In genomic region chr13:113650731-113651148, GRCh38 we compare ENCODE assay signal across 16 cellular contexts. TPM values are rescaled to one million over a fixed set of nuclear protein-coding genes. Genes with fewer than 3 reads are reported as not detected.
"Had no signal": no experiment of that assay in that cellular context is flagged by ENCODE, and none has a peak within 500 bp of the region (broad histone marks: within the 10 kb centered on the region; RNA-seq: fewer than 3 reads in every experiment).

No MANE protein-coding gene starts in this region.

- H3K9me3 Mint-ChIP-seq: activated B cell treated with CpG ODN at 0.5 μM for 24 hours; T-helper 1 cell treated with Interleukin-12 subunit alpha and Interleukin-12 subunit beta and Interleukin-4 antibody, amounts not matched to agents 30 μg/mL and 1 μg/mL, for 36 hours had no signal

- H3K9me3 ChIP-seq: breast epithelium, esophagus squamous epithelium, SK-N-SH had no signal

- H3K4me3 Mint-ChIP-seq: activated B cell treated with CpG ODN at 0.5 μM for 24 hours; activated naive CD8-positive, alpha-beta T cell; T-helper 1 cell treated with Interleukin-12 subunit alpha and Interleukin-12 subunit beta and Interleukin-4 antibody, amounts not matched to agents 30 μg/mL and 1 μg/mL, for 36 hours had no signal

- H3K4me3 ChIP-seq: breast epithelium, esophagus squamous epithelium had no signal

- H3K36me3 Mint-ChIP-seq: activated naive CD8-positive, alpha-beta T cell had no signal

- H3K4me1 ChIP-seq: breast epithelium had no signal

- H3K27ac ChIP-seq: breast epithelium, esophagus squamous epithelium had no signal

- DNase-seq: activated B cell treated with CpG ODN at 0.5 μM for 24 hours; activated CD4-positive, alpha-beta T cell treated with anti-CD3 and anti-CD28 coated beads, Interleukin-2, amount 50 U/mL, for 1 hour; activated T-cell treated with anti-CD3 and anti-CD28 coated beads for 4 hours; anterior cingulate cortex; esophagus squamous epithelium; foreskin fibroblast; midbrain; SK-N-SH; stimulated activated CD4-positive, alpha-beta T cell treated with anti-CD3 and anti-CD28 coated beads, Interleukin-2, amount 100 ng/mL, for 24 hours; stimulated activated naive CD4-positive, alpha-beta T cell had no signal

- H3K27me3 ChIP-seq: breast epithelium, esophagus squamous epithelium had no signal

- H3K27me3 Mint-ChIP-seq: activated B cell treated with CpG ODN at 0.5 μM for 24 hours; activated naive CD8-positive, alpha-beta T cell had no signal

- H3K36me3 ChIP-seq: breast epithelium, esophagus squamous epithelium had no signal

RNA-seq across cellular contexts. Expression of gene ATP4B, which starts 7.3 kb away (rescaled TPM):
- total RNA-seq: activated B cell treated with CpG ODN at 0.5 μM for 24 hours; activated CD8-positive, alpha-beta memory T cell treated with anti-CD3 and anti-CD28 coated beads for 36 hours; breast epithelium; esophagus squamous epithelium; liver; urinary bladder had no signal
- polyA plus RNA-seq: liver, SK-N-SH, urinary bladder had no signal

RNA-seq across cellular contexts. Expression of gene GRK1, which starts 16.3 kb away (rescaled TPM):
- total RNA-seq: breast epithelium, esophagus squamous epithelium had no signal
- polyA plus RNA-seq: liver had no signal
